20 cellular contexts compared by ENCODE assay signal in genomic region chrX:111375747-111376146, GRCh38. TPM values are rescaled to one million over a fixed set of nuclear protein-coding genes. Genes with fewer than 3 reads are reported as not detected.
DNase-seq lines count a peak whose midpoint lies in the region; TF ChIP-seq lines count a peak whose summit lies in the region.
"Had no signal": no experiment of that assay in that cellular context is flagged by ENCODE, and none has a peak within 500 bp of the region (broad histone marks: within the 10 kb centered on the region; RNA-seq: fewer than 3 reads in every experiment).

No MANE protein-coding gene starts in this region.

- H3K27me3 ChIP-seq in neural cell (ENCODE audit: insufficient read depth, low read depth, low read length): no peaks in the 10 kb centered on the region
- H3K27me3 ChIP-seq: vagina had no signal

- H3K9me2 ChIP-seq in neural cell (ENCODE audit: insufficient read depth, low read length): no peaks in the 10 kb centered on the region

- H3F3A ChIP-seq in neural cell (ENCODE audit: insufficient read depth, low read length, poor library complexity, severe bottlenecking): no peaks in the 10 kb centered on the region

- no peak for TF ChIP-seq RAD21 in neural cell (conservative IDR thresholded peaks at IDR 0.05)

- TF ChIP-seq CTCF in fibroblast of the aortic adventitia (IDR thresholded peaks at IDR 0.05; ENCODE audit: insufficient read depth, low read length) (no peak), neural cell (IDR thresholded peaks at IDR 0.05; ENCODE audit: poor library complexity, severe bottlenecking) (no peak)

- H2AFZ ChIP-seq in neural cell (ENCODE audit: low read depth, low read length): no peak overlapping the region

- no peaks in the 10 kb centered on the region for H4K20me1 ChIP-seq in neural cell (ENCODE audit: insufficient read depth)

- no peak overlapping the region for H3K4me2 ChIP-seq in neural cell (ENCODE audit: low read length)
- H3K4me2 ChIP-seq: smooth muscle cell had no signal

- H3K9ac ChIP-seq in neural cell (ENCODE audit: low read length): peak overlapping the region; percentile 67

- peaks cover 4% of the 10 kb centered on the region for H3K36me3 ChIP-seq in neural cell (ENCODE audit: insufficient read depth, low read length)
- H3K36me3 ChIP-seq: vagina had no signal

- no peak for TF ChIP-seq EP300 in neural cell (conservative IDR thresholded peaks at IDR 0.05; ENCODE audit: poor library complexity, severe bottlenecking)

- H3K9me3 ChIP-seq in neural cell (ENCODE audit: low read length): no peaks in the 10 kb centered on the region
- H3K9me3 ChIP-seq: vagina had no signal

- peaks cover 81% of the 10 kb centered on the region for H3K79me2 ChIP-seq in neural cell (replicated peaks; ENCODE audit: insufficient read depth, low read length)

- H3K27ac ChIP-seq in neural cell (ENCODE audit: low read length): peak overlapping the region; percentile 91
- H3K27ac ChIP-seq: vagina had no signal

- DNase-seq in HT-29 (ENCODE audit: low spot score) (peak; percentile 9), amniotic epithelial cell (ENCODE audit: low read depth) (peak; percentile 7), fibroblast of the aortic adventitia (ENCODE audit: low read depth) (peak; percentile 1), NAMALWA (ENCODE audit: low spot score) (no peak), EL (no peak)
- no peak for DNase-seq in activated CD8-positive, alpha-beta memory T cell treated with anti-CD3 and anti-CD28 coated beads, Interleukin-2, amount 50 U/mL, for 48 hours
- DNase-seq: AML-193; endodermal cell; foreskin fibroblast; HCEC 1CT; naive thymus-derived CD8-positive, alpha-beta T cell; stimulated activated CD4-positive, alpha-beta T cell treated with anti-CD3 and anti-CD28 coated beads, Interleukin-4, amount 100 ng/mL, for 4 hours; T-helper 9 cell had no signal

- H3K4me3 ChIP-seq in fibroblast of the aortic adventitia (ENCODE audit: low read depth, low read length) (no peak overlapping the region), neural cell (ENCODE audit: low read length) (peak overlapping the region; percentile 55)
- H3K4me3 ChIP-seq: lung, smooth muscle cell, vagina had no signal

TF ChIP-seq in neural cell, 6 proteins besides CTCF, POLR2A, EP300 and RAD21:
- TF ChIP-seq SMC3 (conservative IDR thresholded peaks at IDR 0.05; ENCODE audit: poor library complexity) (no peak), REST (IDR thresholded peaks at IDR 0.05; ENCODE audit: borderline replicate concordance) (no peak), TAF1 (IDR thresholded peaks at IDR 0.05; ENCODE audit: low read depth) (no peak), EZH2 (IDR thresholded peaks at IDR 0.05; ENCODE audit: borderline replicate concordance, insufficient read depth, low read length, poor library complexity, severe bottlenecking) (no peak), MXI1 (conservative IDR thresholded peaks at IDR 0.05; ENCODE audit: poor library complexity, severe bottlenecking) (no peak)

RNA-seq across cellular contexts. Expression of gene DCX, which starts 36.2 kb away (rescaled TPM):
- not detected in 2 replicates for total RNA-seq in HT-29 (2014; rRNA removed; shearing (Covaris generic))
- total RNA-seq in fibroblast of the aortic adventitia (ENCODE audit: low replicate concordance): not detected in 2 replicates
- polyA plus RNA-seq in neural cell: 180 and 206 TPM in 2 replicates
- polyA minus RNA-seq in neural cell: 745 and 1,009 TPM in 2 replicates
- total RNA-seq: activated CD8-positive, alpha-beta memory T cell treated with anti-CD3 and anti-CD28 coated beads for 36 hours; activated T-helper 17 cell treated with anti-CD3 and anti-CD28 coated beads, Interleukin-2, amount 50 U/mL, for 72 hours; LHCN-M2; naive thymus-derived CD8-positive, alpha-beta T cell; vagina had no signal
- polyA plus RNA-seq: naive thymus-derived CD8-positive, alpha-beta T cell; smooth muscle cell had no signal

Comparison
In these comparisons a context has a peak if more than half of its experiments do, and no peak if none do; other contexts are left out.
1. DNase-seq: peak in HT-29 (single experiment), amniotic epithelial cell (single experiment) and fibroblast of the aortic adventitia (single experiment); none in NAMALWA (single experiment), activated CD8-positive, alpha-beta memory T cell treated with anti-CD3 and anti-CD28 coated beads, Interleukin-2, amount 50 U/mL, for 48 hours (single experiment) and EL (single experiment).